ENCODE assay signal across 8 cellular contexts in genomic region chr1:248905662-248905948, GRCh38. TPM values are rescaled to one million over a fixed set of nuclear protein-coding genes. Genes with fewer than 3 reads are reported as not detected.
A peak's percentile ranks its signal among the peaks of the same experiment; 100 is the strongest.
DNase-seq lines count a peak whose midpoint lies in the region; ATAC-seq and TF ChIP-seq lines count a peak whose summit lies in the region.

No MANE protein-coding gene starts in this region.

- H3K9me3 ChIP-seq in WERI-Rb-1 (ENCODE audit: severe bottlenecking) (no peaks in the 10 kb centered on the region), gastroesophageal sphincter (no peaks in the 10 kb centered on the region)

- no peak for TF ChIP-seq POLR2A in gastroesophageal sphincter (IDR thresholded peaks at IDR 0.05)

- TF ChIP-seq EP300 in gastroesophageal sphincter (IDR thresholded peaks at IDR 0.05) = no peak

- peaks cover 0 to 26% (median 4%) of the 10 kb centered on the region in 3 donors for H3K4me1 ChIP-seq in gastroesophageal sphincter

- H3K27ac ChIP-seq in WERI-Rb-1 (peak overlapping the region; percentile 89), gastroesophageal sphincter (peak overlapping the region; percentile 77 to 97 (median 93)), skin epidermis (peak overlapping the region; percentile 59 to 94 (median 90))

- ATAC-seq in gastroesophageal sphincter = no peak
- no peak for ATAC-seq in HG03565 (IDR thresholded peaks at IDR 0.05; ENCODE audit: unreplicated experiment)
- no peak for ATAC-seq in GM21381 (IDR thresholded peaks at IDR 0.05; ENCODE audit: unreplicated experiment)

- DNase-seq in H7 = no peak
- no peak for DNase-seq in WERI-Rb-1
- no peak for DNase-seq in GM19240 (ENCODE audit: insufficient read length, low spot score)
- DNase-seq in NCI-H1048 (lab: John Stamatoyannopoulos, UW) = no peak

- TF ChIP-seq CTCF in WERI-Rb-1 (IDR thresholded peaks at IDR 0.05; ENCODE audit: low read depth, low read length) (no peak), gastroesophageal sphincter (IDR thresholded peaks at IDR 0.05) (no peak)

- 40 to 72% methylated on average over 1 to 2 of the region's 3 CpGs for WGBS in gastroesophageal sphincter (ENCODE audit: low coverage in 1 of 2), 2 donors

- H3K4me3 ChIP-seq in H7 (ENCODE audit: insufficient read depth, low read depth, low read length) = peak overlapping the region; percentile 83
- peak overlapping the region; percentile 50 for H3K4me3 ChIP-seq in WERI-Rb-1 (ENCODE audit: low read depth, low read length)
- peak overlapping the region; percentile 67 to 77 for H3K4me3 ChIP-seq in gastroesophageal sphincter
- H3K4me3 ChIP-seq in skin epidermis = peak overlapping the region; percentile 33 to 65 (median 52)

- H3K27me3 ChIP-seq in H7 (ENCODE audit: control insufficient read depth, insufficient read depth, low read length) (no peaks in the 10 kb centered on the region; the same call in 1 of the 2 replicates), WERI-Rb-1 (ENCODE audit: insufficient read depth, low read depth, severe bottlenecking) (no peaks in the 10 kb centered on the region), gastroesophageal sphincter (no peaks in the 10 kb centered on the region)

- no peaks in the 10 kb centered on the region for H3K36me3 ChIP-seq in H7 (replicated peaks; ENCODE audit: control insufficient read depth, insufficient read depth, low read length)
- H3K36me3 ChIP-seq in WERI-Rb-1 = no peaks in the 10 kb centered on the region
- H3K36me3 ChIP-seq in gastroesophageal sphincter = peaks cover 0 to 4% of the 10 kb centered on the region in 2 donors

RNA-seq across cellular contexts. Expression of gene PGBD2, which starts 0.4 kb away (rescaled TPM):
- total RNA-seq in H7 (2014; rRNA removed; shearing (Covaris generic)) = 3.4 and 3.6 TPM in 2 replicates
- 1 to 10 TPM; 3.6 to 5.9 (median 4.7) TPM for total RNA-seq in gastroesophageal sphincter

RNA-seq across cellular contexts. Expression of gene ZNF692, which starts 46.7 kb away (rescaled TPM):
- total RNA-seq in H7 (2014; rRNA removed; shearing (Covaris generic)) = 64.2 and 91.9 TPM in 2 replicates
- 10 to 100 TPM; 22.1 to 69.6 (median 28.4) TPM for total RNA-seq in gastroesophageal sphincter
